In genomic region chr3:11832964-11833621, GRCh38 we compare ENCODE assay signal across 23 cellular contexts. TPM values are rescaled to one million over a fixed set of nuclear protein-coding genes. Genes with fewer than 3 reads are reported as not detected.
DNase-seq lines count a peak whose midpoint lies in the region; ATAC-seq, FAIRE-seq and TF ChIP-seq lines count a peak whose summit lies in the region.
"Had no signal": no experiment of that assay in that cellular context is flagged by ENCODE, and none has a peak within 500 bp of the region (broad histone marks: within the 10 kb centered on the region; RNA-seq: fewer than 3 reads in every experiment).

No MANE protein-coding gene starts in this region.

- no peaks in the 10 kb centered on the region for H3K9me3 Mint-ChIP-seq in activated CD4-positive, alpha-beta memory T cell treated with anti-CD3 and anti-CD28 coated beads for 36 hours
- H3K9me3 Mint-ChIP-seq: activated naive CD4-positive, alpha-beta T cell treated with anti-CD3 and anti-CD28 coated beads, Interleukin-2, amount 50 U/mL, for 24 hours; IgD-negative memory B cell had no signal

- peak in 5 of 7 donors; percentile 26 to 62 (median 47) for DNase-seq in adrenal gland
- peak; percentile 73 for DNase-seq in endothelial cell of umbilical vein (ENCODE audit: low read depth, low spot score)
- peak in 2 of 3 donors; percentile 41 to 81 for DNase-seq in right lobe of liver
- no peak for DNase-seq in activated CD4-positive, alpha-beta memory T cell treated with anti-CD3 and anti-CD28 coated beads for 36 hours
- no peak for DNase-seq in GM19240 (ENCODE audit: insufficient read length, low spot score)
- no peak for DNase-seq in T-helper 9 cell
- DNase-seq: activated CD4-positive, alpha-beta T cell treated with anti-CD3 and anti-CD28 coated beads, Interleukin-2, amount 50 U/mL, for 4 hours; activated T-cell treated with anti-CD3 and anti-CD28 coated beads for 4 hours; Caco-2; effector CD8-positive, alpha-beta T cell; EL; H7; left colon; MG63; mucosa of descending colon; NCI-H1694; NCI-H226; NK-92 treated with Interleukin-12 subunit alpha and Interleukin-12 subunit beta, amount 100 ng/mL, for 24 hours; stimulated activated CD4-positive, alpha-beta T cell treated with anti-CD3 and anti-CD28 coated beads, Interleukin-2, amount 100 ng/mL, for 24 hours had no signal

- H3K36me3 ChIP-seq in adrenal gland (replicated peaks in 1 of 2) (peaks cover 0 to 51% of the 10 kb centered on the region in 2 donors), endothelial cell of umbilical vein (ENCODE audit: control insufficient read depth in 2 of 2, extremely low read depth in 1 of 2, insufficient read depth in 2 of 2, low read length in 2 of 2) (peaks cover 3 to 24% of the 10 kb centered on the region in 2 experiments), right lobe of liver (peaks cover 0 to 40% (median 3%) of the 10 kb centered on the region in 4 donors)

- H3K9me3 ChIP-seq in adrenal gland (replicated peaks in 1 of 3), result no peaks in the 10 kb centered on the region
- no peaks in the 10 kb centered on the region for H3K9me3 ChIP-seq in endothelial cell of umbilical vein (replicated peaks; ENCODE audit: control insufficient read depth, insufficient read depth, low read length)
- H3K9me3 ChIP-seq in right lobe of liver, result no peaks in the 10 kb centered on the region
- H3K9me3 ChIP-seq: Caco-2, MG63, mucosa of descending colon had no signal

- dilution Hi-C loops in endothelial cell of umbilical vein (cut with MboI; ENCODE audit: extremely low pct_ligation_motif_present, low sequenced_read_pairs), result no loop called here

- no peak overlapping the region for H3K4me3 ChIP-seq in adrenal gland
- no peak overlapping the region for H3K4me3 ChIP-seq in endothelial cell of umbilical vein (replicated peaks in 1 of 3; ENCODE audit: insufficient read depth in 1 of 3, low read depth in 1 of 3, low read length in 3 of 3)
- no peak overlapping the region for H3K4me3 ChIP-seq in right lobe of liver
- H3K4me3 ChIP-seq: MG63, mucosa of descending colon had no signal

- H3K27me3 Mint-ChIP-seq in activated CD4-positive, alpha-beta memory T cell treated with anti-CD3 and anti-CD28 coated beads for 36 hours, result no peaks in the 10 kb centered on the region
- H3K27me3 Mint-ChIP-seq: activated naive CD4-positive, alpha-beta T cell treated with anti-CD3 and anti-CD28 coated beads, Interleukin-2, amount 50 U/mL, for 24 hours; IgD-negative memory B cell had no signal

- H3K4me1 ChIP-seq in adrenal gland (replicated peaks in 1 of 2) (no peaks in the 10 kb centered on the region), endothelial cell of umbilical vein (ENCODE audit: control insufficient read depth, extremely low read depth, insufficient read depth, low read length) (no peaks in the 10 kb centered on the region), right lobe of liver (peaks cover 0 to 9% (median 3%) of the 10 kb centered on the region in 4 donors)
- H3K4me1 ChIP-seq: Caco-2 had no signal

- intact Hi-C loops in adrenal gland (cut with DNase I) (loop anchor here in 1 of 2 donors (10.0 kb wide), 1 partner anchor 178 kb away; no protein-coding TSS in a partner anchor), endothelial cell of umbilical vein (cut with micrococcal nuclease) (no loop called here), right lobe of liver (cut with DNase I) (no loop called here)
- intact Hi-C loops in activated CD4-positive, alpha-beta memory T cell treated with anti-CD3 and anti-CD28 coated beads for 36 hours (cut with micrococcal nuclease), result no loop called here

- TF ChIP-seq CTCF in adrenal gland (IDR thresholded peaks at IDR 0.05), result no peak
- no peak for TF ChIP-seq CTCF in endothelial cell of umbilical vein (IDR thresholded peaks at IDR 0.05; ENCODE audit: extremely low read depth in 1 of 2, insufficient read depth in 1 of 2, low read depth in 1 of 2, low read length in 2 of 2)
- TF ChIP-seq CTCF in right lobe of liver (IDR thresholded peaks at IDR 0.05), result no peak

- no peak for TF ChIP-seq POLR2A in adrenal gland (IDR thresholded peaks at IDR 0.05)
- TF ChIP-seq POLR2A in endothelial cell of umbilical vein (IDR thresholded peaks at IDR 0.05; ENCODE audit: low read depth, low read length), result no peak
- TF ChIP-seq POLR2A in right lobe of liver (IDR thresholded peaks at IDR 0.05), result no peak

- POLR2A ChIA-PET in endothelial cell of umbilical vein (lab: Charles Lee), result no interaction called here
- POLR2A ChIA-PET in activated CD4-positive, alpha-beta memory T cell treated with anti-CD3 and anti-CD28 coated beads for 36 hours (lab: Charles Lee), result no interaction called here

- no peak overlapping the region for H3K27ac Mint-ChIP-seq in activated CD4-positive, alpha-beta memory T cell treated with anti-CD3 and anti-CD28 coated beads for 36 hours
- H3K27ac Mint-ChIP-seq: activated naive CD4-positive, alpha-beta T cell treated with anti-CD3 and anti-CD28 coated beads, Interleukin-2, amount 50 U/mL, for 24 hours; IgD-negative memory B cell had no signal

- no peaks in the 10 kb centered on the region for H3K79me2 ChIP-seq in endothelial cell of umbilical vein (ENCODE audit: control insufficient read depth, insufficient read depth, low read length)

- FAIRE-seq in endothelial cell of umbilical vein (lab: Jason Lieb, UNC), result no peak

- 52 to 63% (median 57%) methylated on average over 7 of the region's 7 CpGs for WGBS in adrenal gland, 4 donors
- 30% methylated on average over 7 of the region's 7 CpGs for WGBS in right lobe of liver (ENCODE audit: insufficient coverage, low coverage, low lambda C conversion rate, missing lambda C conversion rate)

- H4K20me1 ChIP-seq in endothelial cell of umbilical vein (replicated peaks; ENCODE audit: control insufficient read depth, extremely low read depth, insufficient read depth, low read length), result no peaks in the 10 kb centered on the region

- CTCF ChIA-PET in endothelial cell of umbilical vein (lab: Charles Lee), result interaction anchor here (1.0 to 1.5 kb wide), 3 partner anchors 11 to 454 kb away, joined by 3 to 6 read pairs (median 3); no protein-coding TSS in a partner anchor
- CTCF ChIA-PET in activated CD4-positive, alpha-beta memory T cell treated with anti-CD3 and anti-CD28 coated beads for 36 hours (lab: Charles Lee), result interaction anchor here (1.0 to 1.4 kb wide), 2 partner anchors 13 to 27 kb away, joined by 3 to 5 read pairs; partner anchors contain the start of gene TAMM41

- ATAC-seq in right lobe of liver, result peak; percentile 93 to 97 (median 95)
- ATAC-seq in GM18498 (IDR thresholded peaks at IDR 0.05; ENCODE audit: unreplicated experiment), result no peak
- ATAC-seq: left colon, mucosa of descending colon had no signal

- no peaks in the 10 kb centered on the region for H3K27me3 ChIP-seq in adrenal gland
- H3K27me3 ChIP-seq in endothelial cell of umbilical vein (ENCODE audit: control insufficient read depth in 2 of 2, insufficient read depth in 2 of 2, low read length in 2 of 2), result no peaks in the 10 kb centered on the region
- no peaks in the 10 kb centered on the region for H3K27me3 ChIP-seq in right lobe of liver
- H3K27me3 ChIP-seq: MG63 had no signal

- peaks cover 36% of the 10 kb centered on the region for H3K36me3 Mint-ChIP-seq in activated CD4-positive, alpha-beta memory T cell treated with anti-CD3 and anti-CD28 coated beads for 36 hours

- H3K27ac ChIP-seq in adrenal gland, result no peak overlapping the region
- no peak overlapping the region for H3K27ac ChIP-seq in endothelial cell of umbilical vein (ENCODE audit: insufficient read depth, low read depth, low read length)
- H3K27ac ChIP-seq in right lobe of liver, result no peak overlapping the region
- peak overlapping the region; percentile 48 for H3K27ac ChIP-seq in temporal lobe (ENCODE audit: low read depth, low read length)

- H3K4me2 ChIP-seq in endothelial cell of umbilical vein (ENCODE audit: insufficient read depth, low read length), result no peak overlapping the region

- no peak overlapping the region for H3K9ac ChIP-seq in endothelial cell of umbilical vein (replicated peaks; ENCODE audit: extremely low read depth, insufficient read depth, low read length)

- BruUV-seq in endothelial cell of umbilical vein (replicated peaks; lab: Mats Ljungman, UMichigan), result no TSS peak

- H3K4me1 Mint-ChIP-seq in activated CD4-positive, alpha-beta memory T cell treated with anti-CD3 and anti-CD28 coated beads for 36 hours (ENCODE audit: low read depth), result peaks cover 2% of the 10 kb centered on the region
- H3K4me1 Mint-ChIP-seq: IgD-negative memory B cell had no signal

- no peak overlapping the region for H3K4me3 Mint-ChIP-seq in activated CD4-positive, alpha-beta memory T cell treated with anti-CD3 and anti-CD28 coated beads for 36 hours
- H3K4me3 Mint-ChIP-seq: activated naive CD4-positive, alpha-beta T cell treated with anti-CD3 and anti-CD28 coated beads, Interleukin-2, amount 50 U/mL, for 24 hours; IgD-negative memory B cell had no signal

- no peak overlapping the region for H2AFZ ChIP-seq in endothelial cell of umbilical vein (ENCODE audit: low read depth, low read length)

- no peaks in the 10 kb centered on the region for H3K9me1 ChIP-seq in endothelial cell of umbilical vein (replicated peaks; ENCODE audit: control insufficient read depth, extremely low read depth, insufficient read depth, low read length)

TF ChIP-seq in endothelial cell of umbilical vein, 7 proteins besides CTCF, POLR2A, EP300 and RAD21 (continues in another document):
- TF ChIP-seq FOS (IDR thresholded peaks at IDR 0.05; ENCODE audit: borderline replicate concordance, insufficient read depth, low read length) (no peak), JUN (IDR thresholded peaks at IDR 0.05; ENCODE audit: borderline replicate concordance, insufficient read depth, insufficient read length, low read depth) (no peak), POLR2AphosphoS5 (IDR thresholded peaks at IDR 0.05; ENCODE audit: insufficient read depth, low read depth, low read length) (no peak), MYC (IDR thresholded peaks at IDR 0.05; ENCODE audit: low read depth, low read length) (no peak), EZH2 (IDR thresholded peaks at IDR 0.05; ENCODE audit: borderline replicate concordance, low read depth, low read length, severe bottlenecking) (no peak), GATA2 (IDR thresholded peaks at IDR 0.05; ENCODE audit: insufficient read depth, insufficient read length, low read depth, low read length) (no peak)

RNA-seq across cellular contexts. Expression of gene TAMM41, which starts 13.6 kb away (rescaled TPM):
- total RNA-seq in adrenal gland (10 to 100 TPM in 6 of 8 donors, 1 to 10 TPM in 2; 5.8 to 21.0 (median 14.1) TPM), endothelial cell of umbilical vein (25.1 and 29.7 TPM in 2 replicates), right lobe of liver (1 to 10 TPM; 4.5 to 8.3 (median 7.0) TPM), temporal lobe (10.3 TPM)
- polyA plus RNA-seq in adrenal gland (10 to 100 TPM; 12.7 to 20.4 (median 13.2) TPM), endothelial cell of umbilical vein (12.6 and 18.7 TPM in 2 replicates)
- 11.9 and 15.9 TPM in 2 replicates for polyA plus RNA-seq in endothelial cell of umbilical vein (2011; cell fraction: cytosol; rRNA removed)
- 19.5 TPM in 2 replicates for polyA plus RNA-seq in endothelial cell of umbilical vein (2011; cell fraction: nucleus; rRNA removed)
- 17.5 and 21.1 TPM in 2 replicates for polyA plus RNA-seq in endothelial cell of umbilical vein (2012)
- 22.4 and 25.3 TPM in 2 replicates for polyA minus RNA-seq in endothelial cell of umbilical vein
- 23.7 TPM for polyA minus RNA-seq in endothelial cell of umbilical vein (2011; cell fraction: cytosol; rRNA and poly(A)+ RNA removed)
- 31.4 and 32.8 TPM in 2 replicates for polyA minus RNA-seq in endothelial cell of umbilical vein (2011; cell fraction: nucleus; rRNA and poly(A)+ RNA removed)
- 10 to 100 TPM; 25.5 to 25.6 TPM for total RNA-seq in activated CD4-positive, alpha-beta memory T cell treated with anti-CD3 and anti-CD28 coated beads for 36 hours

Comparison
In these comparisons a context has a peak if more than half of its experiments do, and no peak if none do; other contexts are left out.
1. DNase-seq: peak in adrenal gland (5 of 7), endothelial cell of umbilical vein (single experiment) and right lobe of liver (2 of 3); none in activated CD4-positive, alpha-beta memory T cell treated with anti-CD3 and anti-CD28 coated beads for 36 hours (single experiment), GM19240 (single experiment) and T-helper 9 cell (single experiment).